ENCODE assay signal across 8 cellular contexts in genomic region chr2:40760071-40760666, GRCh38.
DNase-seq lines count a peak whose midpoint lies in the region; ATAC-seq and TF ChIP-seq lines count a peak whose summit lies in the region.

No MANE protein-coding gene starts in this region.

- TF ChIP-seq POLR2A in thyroid gland (IDR thresholded peaks at IDR 0.05) = no peak

- H3K27me3 ChIP-seq in brain microvascular endothelial cell (replicated peaks) (no peaks in the 10 kb centered on the region), thyroid gland (no peaks in the 10 kb centered on the region)

- DNase-seq in NCI-H2196 (lab: John Stamatoyannopoulos, UW; ENCODE audit: unreplicated experiment) (peak; percentile 39), NCI-H2196 treated with DMSO at 0.1 percent for 48 hours (lab: John Stamatoyannopoulos, UW; ENCODE audit: unreplicated experiment) (no peak), NCI-H526 (lab: John Stamatoyannopoulos, UW) (peak; percentile 11 to 57), brain microvascular endothelial cell (peak; percentile 66), left lobe of liver (ENCODE audit: low spot score) (no peak), thyroid gland (no peak)

- H3K9me3 ChIP-seq in thyroid gland = no peaks in the 10 kb centered on the region

- intact Hi-C loops in thyroid gland (cut with DNase I) = no loop called here

- H3K27ac ChIP-seq in brain microvascular endothelial cell (no peak overlapping the region), thyroid gland (no peak overlapping the region)

- 55 to 56% methylated on average over 5 of the region's 5 CpGs for WGBS in thyroid gland, 2 donors

- TF ChIP-seq CTCF in brain microvascular endothelial cell (IDR thresholded peaks at IDR 0.05; ENCODE audit: low read depth, low read length, missing control alignments) (peak; percentile 88), thyroid gland (IDR thresholded peaks at IDR 0.05) (peak in 1 of 6 experiments; percentile 21)

- ATAC-seq in HG02798 (IDR thresholded peaks at IDR 0.05; ENCODE audit: poor library complexity, unreplicated experiment) (peak; percentile 72), left lobe of liver (peak; percentile 92), GM21737 (IDR thresholded peaks at IDR 0.05; ENCODE audit: unreplicated experiment) (no peak)

- in situ Hi-C loops in brain microvascular endothelial cell (cut with HindIII; ENCODE audit: low pct_ligation_motif_present, low sequenced_read_pairs) = no loop called here

- no peaks in the 10 kb centered on the region for H3K4me1 ChIP-seq in thyroid gland

- H3K4me3 ChIP-seq in brain microvascular endothelial cell (ENCODE audit: low read depth, low read length) = no peak overlapping the region
- H3K4me3 ChIP-seq in thyroid gland (replicated peaks in 1 of 3) = no peak overlapping the region

- no peaks in the 10 kb centered on the region for H3K36me3 ChIP-seq in brain microvascular endothelial cell (replicated peaks)
- no peaks in the 10 kb centered on the region for H3K36me3 ChIP-seq in thyroid gland

Comparison
In these comparisons a context has a peak if more than half of its experiments do, and no peak if none do; other contexts are left out.
1. DNase-seq: peak in NCI-H2196 (single experiment), NCI-H526 (2 of 2) and brain microvascular endothelial cell (single experiment); none in NCI-H2196 treated with DMSO at 0.1 percent for 48 hours (single experiment), left lobe of liver (single experiment) and thyroid gland (0 of 2).